ENCODE assay signal across 12 cellular contexts in the genomic region with DNA sequence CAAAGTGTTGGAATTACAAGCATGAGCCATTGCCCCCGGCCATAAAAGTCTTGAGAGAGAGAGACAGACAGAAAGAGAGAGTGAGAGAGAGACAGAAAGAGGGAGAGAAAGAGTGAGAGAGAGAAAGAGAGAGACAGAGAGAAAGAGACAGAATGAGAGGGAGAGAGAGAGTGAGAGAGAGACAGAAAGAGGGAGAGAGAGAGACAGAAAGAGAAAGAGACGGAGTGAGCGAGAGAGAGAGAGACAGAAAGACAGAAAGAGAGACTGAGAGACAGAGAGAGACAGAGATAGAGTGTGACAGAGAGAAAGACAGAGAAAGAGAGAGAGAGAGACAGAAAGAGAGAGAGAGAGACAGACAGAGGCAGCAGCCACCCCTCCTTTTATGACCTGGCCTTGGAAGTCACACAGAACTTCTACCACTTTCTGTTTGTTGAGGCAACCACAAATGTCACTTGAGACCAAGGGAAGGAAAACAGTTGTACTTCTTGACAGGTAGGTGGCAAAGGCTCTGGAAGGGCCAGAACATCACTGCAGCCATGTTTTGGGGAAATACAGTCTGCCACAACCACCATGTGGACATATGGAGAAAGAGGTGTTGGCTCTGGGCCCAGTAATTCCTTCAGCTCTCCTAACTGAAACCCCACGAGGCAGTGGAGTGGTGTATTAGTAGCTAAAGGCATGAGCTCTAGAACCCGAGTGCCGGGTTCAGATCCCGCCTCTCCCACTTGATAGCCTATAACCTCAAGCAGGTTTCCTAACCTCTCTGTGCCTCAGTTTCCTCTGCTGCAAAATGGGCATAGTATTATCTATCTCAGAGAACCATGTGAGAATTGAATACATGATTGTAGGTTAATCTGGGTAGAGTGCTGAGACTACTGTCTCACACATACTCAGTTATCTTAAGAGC. TPM values are rescaled to one million over a fixed set of nuclear protein-coding genes. Genes with fewer than 3 reads are reported as not detected.
DNase-seq lines count a peak whose midpoint lies in the region; ATAC-seq lines count a peak whose summit lies in the region.
"Had no signal": no experiment of that assay in that cellular context is flagged by ENCODE, and none has a peak within 500 bp of the region (broad histone marks: within the 10 kb centered on the region; RNA-seq: fewer than 3 reads in every experiment).

No MANE protein-coding gene starts in this region.

- CTCF ChIA-PET in activated CD8-positive, alpha-beta memory T cell treated with anti-CD3 and anti-CD28 coated beads, Interleukin-2, amount 10 ng/mL, durations not matched to agents 7 days and 5 days (lab: Charles Lee), result interaction anchor here (0.7 to 2.3 kb wide), 4 partner anchors 10 to 158 kb away, joined by 3 to 17 read pairs (median 4); no protein-coding TSS in a partner anchor

- no peak overlapping the region for H3K4me3 Mint-ChIP-seq in activated CD8-positive, alpha-beta memory T cell treated with anti-CD3 and anti-CD28 coated beads, Interleukin-2, amount 10 ng/mL, durations not matched to agents 7 days and 5 days
- no peak overlapping the region for H3K4me3 Mint-ChIP-seq in central memory CD8-positive, alpha-beta T cell
- H3K4me3 Mint-ChIP-seq: brain had no signal

- H3K36me3 Mint-ChIP-seq in activated CD8-positive, alpha-beta memory T cell treated with anti-CD3 and anti-CD28 coated beads, Interleukin-2, amount 10 ng/mL, durations not matched to agents 7 days and 5 days, result peaks cover 15% of the 10 kb centered on the region
- H3K36me3 Mint-ChIP-seq in central memory CD8-positive, alpha-beta T cell (ENCODE audit: insufficient read depth), result peaks cover under 1% of the 10 kb centered on the region
- H3K36me3 Mint-ChIP-seq: brain had no signal

- peak overlapping the region; percentile 66 for H3K27ac Mint-ChIP-seq in activated CD8-positive, alpha-beta memory T cell treated with anti-CD3 and anti-CD28 coated beads, Interleukin-2, amount 10 ng/mL, durations not matched to agents 7 days and 5 days
- H3K27ac Mint-ChIP-seq in central memory CD8-positive, alpha-beta T cell (ENCODE audit: low read depth), result peak overlapping the region; percentile 5
- H3K27ac Mint-ChIP-seq: brain had no signal

- DNase-seq in activated CD8-positive, alpha-beta memory T cell treated with anti-CD3 and anti-CD28 coated beads, Interleukin-2, amount 10 ng/mL, durations not matched to agents 7 days and 5 days, result peak; percentile 47
- no peak for DNase-seq in activated CD8-positive, alpha-beta memory T cell treated with anti-CD3 and anti-CD28 coated beads for 24 hours
- DNase-seq in NCI-H226, result peak; percentile 12
- no peak for DNase-seq in central memory CD8-positive, alpha-beta T cell (ENCODE audit: low spot score in 2 of 2)
- DNase-seq in stimulated activated naive CD8-positive, alpha-beta T cell treated with anti-CD3 and anti-CD28 coated beads, Interleukin-15, Interleukin-2, amounts not matched to agents 100 U/mL and 50 U/mL, for 24 hours, result no peak
- no peak for DNase-seq in COLO668 (lab: John Stamatoyannopoulos, UW; ENCODE audit: unreplicated experiment)
- no peak for DNase-seq in stimulated activated CD4-positive, alpha-beta T cell treated with anti-CD3 and anti-CD28 coated beads, Interleukin-4, amount 100 ng/mL, for 4 hours
- DNase-seq: NCI-H2081, ovary had no signal

- H3K9me3 Mint-ChIP-seq in activated CD8-positive, alpha-beta memory T cell treated with anti-CD3 and anti-CD28 coated beads, Interleukin-2, amount 10 ng/mL, durations not matched to agents 7 days and 5 days (ENCODE audit: low read depth), result no peaks in the 10 kb centered on the region
- H3K9me3 Mint-ChIP-seq in central memory CD8-positive, alpha-beta T cell, result no peaks in the 10 kb centered on the region

- no peaks in the 10 kb centered on the region for H3K27me3 Mint-ChIP-seq in activated CD8-positive, alpha-beta memory T cell treated with anti-CD3 and anti-CD28 coated beads, Interleukin-2, amount 10 ng/mL, durations not matched to agents 7 days and 5 days
- H3K27me3 Mint-ChIP-seq in central memory CD8-positive, alpha-beta T cell, result no peaks in the 10 kb centered on the region

- peak; percentile 64 for ATAC-seq in activated CD8-positive, alpha-beta memory T cell treated with anti-CD3 and anti-CD28 coated beads, Interleukin-2, amount 10 ng/mL, durations not matched to agents 7 days and 5 days
- ATAC-seq in central memory CD8-positive, alpha-beta T cell (replicated peaks; ENCODE audit: extremely low read depth, poor library complexity, severe bottlenecking), result no peak
- ATAC-seq in stimulated activated naive CD8-positive, alpha-beta T cell treated with anti-CD3 and anti-CD28 coated beads, Interleukin-15, Interleukin-2, amounts not matched to agents 100 U/mL and 50 U/mL, for 24 hours, result peak; percentile 50
- ATAC-seq in HG03432 (IDR thresholded peaks at IDR 0.05; ENCODE audit: unreplicated experiment), result no peak

- H3K4me1 Mint-ChIP-seq in activated CD8-positive, alpha-beta memory T cell treated with anti-CD3 and anti-CD28 coated beads, Interleukin-2, amount 10 ng/mL, durations not matched to agents 7 days and 5 days, result peaks cover 15% of the 10 kb centered on the region
- peaks cover 6% of the 10 kb centered on the region for H3K4me1 Mint-ChIP-seq in central memory CD8-positive, alpha-beta T cell
- H3K4me1 Mint-ChIP-seq: brain had no signal

RNA-seq across cellular contexts. Expression of a gene that starts 50.6 kb away (rescaled TPM):
- 10 to 100 TPM in 1 of 2 experiments, 1 to 10 TPM in 1; 3.8 to 14.8 TPM for total RNA-seq in activated CD8-positive, alpha-beta memory T cell treated with anti-CD3 and anti-CD28 coated beads, Interleukin-2, amount 10 ng/mL, durations not matched to agents 7 days and 5 days
- total RNA-seq: frontal cortex had no signal

RNA-seq across cellular contexts. Expression of a gene that starts 53.1 kb away (rescaled TPM):
- total RNA-seq in activated CD8-positive, alpha-beta memory T cell treated with anti-CD3 and anti-CD28 coated beads, Interleukin-2, amount 10 ng/mL, durations not matched to agents 7 days and 5 days, result 100 to 1,000 TPM; 294 to 370 TPM

Comparison
In these comparisons a context has a peak if more than half of its experiments do, and no peak if none do; other contexts are left out.
1. DNase-seq: peak in activated CD8-positive, alpha-beta memory T cell treated with anti-CD3 and anti-CD28 coated beads, Interleukin-2, amount 10 ng/mL, durations not matched to agents 7 days and 5 days (single experiment) and NCI-H226 (single experiment); none in activated CD8-positive, alpha-beta memory T cell treated with anti-CD3 and anti-CD28 coated beads for 24 hours (single experiment), central memory CD8-positive, alpha-beta T cell (0 of 2), stimulated activated naive CD8-positive, alpha-beta T cell treated with anti-CD3 and anti-CD28 coated beads, Interleukin-15, Interleukin-2, amounts not matched to agents 100 U/mL and 50 U/mL, for 24 hours (single experiment), COLO668 (single experiment) and stimulated activated CD4-positive, alpha-beta T cell treated with anti-CD3 and anti-CD28 coated beads, Interleukin-4, amount 100 ng/mL, for 4 hours (0 of 2).
2. ATAC-seq: peak in activated CD8-positive, alpha-beta memory T cell treated with anti-CD3 and anti-CD28 coated beads, Interleukin-2, amount 10 ng/mL, durations not matched to agents 7 days and 5 days (single experiment) and stimulated activated naive CD8-positive, alpha-beta T cell treated with anti-CD3 and anti-CD28 coated beads, Interleukin-15, Interleukin-2, amounts not matched to agents 100 U/mL and 50 U/mL, for 24 hours (single experiment); none in central memory CD8-positive, alpha-beta T cell (single experiment) and HG03432 (single experiment).